ENCODE assay signal across 9 cellular contexts in the genomic region with DNA sequence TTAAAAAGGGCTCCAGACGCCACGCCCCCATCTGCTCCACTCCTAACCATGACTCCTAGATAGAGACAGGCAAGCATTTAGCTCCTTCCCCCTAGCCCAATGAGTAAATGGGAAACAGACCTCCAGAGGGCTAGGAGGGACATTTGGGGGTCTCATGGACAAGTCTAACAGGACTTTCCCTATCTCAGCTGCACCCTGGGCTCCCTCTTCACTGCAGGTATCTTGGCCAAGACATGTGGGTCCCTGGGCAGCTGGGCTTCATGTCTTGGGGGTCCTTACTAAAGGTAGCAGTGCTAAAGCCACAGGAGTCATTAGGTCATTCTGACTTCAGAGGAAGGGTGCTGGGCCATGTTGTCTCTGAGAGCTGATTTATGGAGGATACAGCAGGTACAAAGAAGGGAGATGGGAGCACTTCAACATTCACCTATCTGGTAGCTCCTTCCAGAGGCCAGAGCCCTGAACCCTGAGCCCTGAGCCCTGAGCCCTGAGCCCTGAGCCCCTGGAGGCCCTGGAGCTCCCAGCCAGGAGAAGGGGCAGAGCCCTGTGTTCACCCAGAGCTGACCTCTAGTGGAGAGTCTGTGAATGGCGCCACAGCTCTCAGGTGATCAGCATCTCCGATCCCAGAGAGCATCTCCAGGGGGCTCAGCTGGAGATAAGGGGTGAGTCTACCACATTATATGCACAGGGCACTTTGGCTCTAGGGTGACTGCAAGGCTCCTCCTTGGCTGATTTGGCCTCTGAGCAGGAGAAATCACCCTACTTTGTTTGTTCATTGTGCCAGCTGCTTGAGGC. TPM values are rescaled to one million over a fixed set of nuclear protein-coding genes. Genes with fewer than 3 reads are reported as not detected.
DNase-seq lines count a peak whose midpoint lies in the region; FAIRE-seq and TF ChIP-seq lines count a peak whose summit lies in the region.
"Had no signal": no experiment of that assay in that cellular context is flagged by ENCODE, and none has a peak within 500 bp of the region (broad histone marks: within the 10 kb centered on the region; RNA-seq: fewer than 3 reads in every experiment).

No MANE protein-coding gene starts in this region.

- no peak overlapping the region for H3T11ph ChIP-seq in H9 (ENCODE audit: low read length)

- H3K9ac ChIP-seq in H9 (ENCODE audit: extremely low read depth, insufficient read length, low read length) (no peak overlapping the region), adipocyte (ENCODE audit: low read length) (no peak overlapping the region), keratinocyte (ENCODE audit: control insufficient read depth, extremely low read depth, insufficient read depth, low read length) (no peak overlapping the region)

- H3K4me1 ChIP-seq in H9 (ENCODE audit: insufficient read depth, low read length) (no peaks in the 10 kb centered on the region), adipocyte (ENCODE audit: control insufficient read depth, insufficient read depth, low read length) (no peaks in the 10 kb centered on the region), keratinocyte (ENCODE audit: control insufficient read depth, extremely low read depth, insufficient read depth, low read length) (no peaks in the 10 kb centered on the region), testis (no peaks in the 10 kb centered on the region)

- DNase-seq in activated CD8-positive, alpha-beta memory T cell treated with anti-CD3 and anti-CD28 coated beads, Interleukin-2, amount 50 U/mL, for 48 hours = peak; percentile 61
- no peak for DNase-seq in activated CD8-positive, alpha-beta memory T cell treated with anti-CD3 and anti-CD28 coated beads, Interleukin-2, amount 50 U/mL, for 4 hours
- DNase-seq in H9 = peak; percentile 77
- DNase-seq in MG63 = peak; percentile 57
- peak; percentile 40 for DNase-seq in adipocyte (ENCODE audit: low read depth)
- DNase-seq in keratinocyte (ENCODE audit: low read depth, low spot score) = no peak
- peak; percentile 60 for DNase-seq in testis
- DNase-seq in frontal cortex (ENCODE audit: low spot score in 2 of 2) = no peak

- no CpG with 5 or more reads among the region's 4 CpGs for WGBS in H9 (ENCODE audit: extremely low coverage, insufficient read length, low lambda C conversion rate)
- 62 to 67% methylated on average over 3 to 4 of the region's 4 CpGs for WGBS in testis, 2 donors

- H3K36me3 ChIP-seq in MG63 (no peaks in the 10 kb centered on the region), adipocyte (ENCODE audit: control insufficient read depth, insufficient read depth, low read length, severe bottlenecking) (no peaks in the 10 kb centered on the region), keratinocyte (ENCODE audit: control insufficient read depth in 2 of 2, extremely low read depth in 1 of 2, insufficient read depth in 2 of 2, low read length in 2 of 2) (no peaks in the 10 kb centered on the region), testis (ENCODE audit: low read depth, missing control alignments) (no peaks in the 10 kb centered on the region)

- H3K23ac ChIP-seq in H9 (ENCODE audit: insufficient read length, low read depth, low read length) = no peak overlapping the region

- dilution Hi-C loops in keratinocyte (cut with MboI; ENCODE audit: extremely low pct_ligation_motif_present, low sequenced_read_pairs) = no loop called here

- no peak for TF ChIP-seq POLR2A in testis (IDR thresholded peaks at IDR 0.05)

- no peak overlapping the region for H2BK120ac ChIP-seq in H9 (ENCODE audit: low read depth, low read length, poor library complexity, severe bottlenecking)

- no peak overlapping the region for H3K4me3 Mint-ChIP-seq in H9
- H3K4me3 Mint-ChIP-seq: central memory CD8-positive, alpha-beta T cell had no signal

- H3K4ac ChIP-seq in H9 (ENCODE audit: low read depth, low read length) = no peak overlapping the region

- H3K14ac ChIP-seq in H9 (ENCODE audit: insufficient read depth, low read length) = no peak overlapping the region

- H2BK15ac ChIP-seq in H9 (ENCODE audit: low read depth, low read length) = no peak overlapping the region

- TF ChIP-seq CTCF in H9 (conservative IDR thresholded peaks at IDR 0.05) (peak; percentile 80), keratinocyte (optimal IDR thresholded peaks at IDR 0.05 in 1 of 3, IDR thresholded peaks at IDR 0.05 in 1 of 3, conservative IDR thresholded peaks at IDR 0.05 in 1 of 3; ENCODE audit: extremely low read depth in 1 of 3, insufficient read depth in 2 of 3, low read length in 3 of 3) (peak; percentile 76 to 93 (median 81)), testis (IDR thresholded peaks at IDR 0.05) (peak; percentile 15 to 49 (median 45))

- no peak overlapping the region for H2AK5ac ChIP-seq in H9 (ENCODE audit: insufficient read length, low read length)

- intact Hi-C loops in testis (cut with DNase I; ENCODE audit: low total_unique reads) = no loop called here

- no peak overlapping the region for H3K18ac ChIP-seq in H9 (ENCODE audit: insufficient read length, low read depth, low read length)

- no peak overlapping the region for H2BK20ac ChIP-seq in H9 (ENCODE audit: low read depth, low read length, poor library complexity, severe bottlenecking)

- H2BK12ac ChIP-seq in H9 (ENCODE audit: insufficient read length, low read depth, low read length) = no peak overlapping the region

- peaks cover 25% of the 10 kb centered on the region for H3K27me3 Mint-ChIP-seq in H9 (ENCODE audit: low read depth)

- H3K56ac ChIP-seq in H9 (ENCODE audit: insufficient read length, low read depth, low read length) = no peak overlapping the region

- no peaks in the 10 kb centered on the region for H3K9me1 ChIP-seq in keratinocyte (ENCODE audit: control insufficient read depth, extremely low read depth, insufficient read depth, low read length)

- H3K4me1 Mint-ChIP-seq in H9 = no peaks in the 10 kb centered on the region
- H3K4me1 Mint-ChIP-seq: central memory CD8-positive, alpha-beta T cell had no signal

- no peak overlapping the region for H4K5ac ChIP-seq in H9 (ENCODE audit: insufficient read length, low read depth, low read length)

- no peak overlapping the region for H3K27ac Mint-ChIP-seq in H9

- H2AFZ ChIP-seq in H9 (ENCODE audit: low read length) (no peak overlapping the region), keratinocyte (ENCODE audit: control insufficient read depth, low read length) (no peak overlapping the region)

- H2BK5ac ChIP-seq in H9 (ENCODE audit: insufficient read length, low read length) = no peak overlapping the region

- no peak overlapping the region for H4K91ac ChIP-seq in H9 (ENCODE audit: insufficient read length, low read depth, low read length)

- H3K4me2 ChIP-seq in H9 (ENCODE audit: insufficient read depth, insufficient read length, low read length) = no peak overlapping the region
- no peak overlapping the region for H3K4me2 ChIP-seq in keratinocyte (ENCODE audit: control insufficient read depth, extremely low read depth, insufficient read depth, low read depth, low read length)

- H3K27me3 ChIP-seq in H9 (ENCODE audit: insufficient read depth, low read length) (no peaks in the 10 kb centered on the region), MG63 (no peaks in the 10 kb centered on the region), adipocyte (replicated peaks; ENCODE audit: control insufficient read depth, insufficient read depth, low read length) (peaks cover 20% of the 10 kb centered on the region), keratinocyte (ENCODE audit: control insufficient read depth, extremely low read depth, insufficient read depth, low read length) (no peaks in the 10 kb centered on the region), testis (no peaks in the 10 kb centered on the region)

- H3K27ac ChIP-seq in H9 (ENCODE audit: insufficient read length, low read depth, low read length) (no peak overlapping the region), keratinocyte (ENCODE audit: control insufficient read depth, insufficient read depth, low read length) (no peak overlapping the region), testis (no peak overlapping the region)

- FAIRE-seq in keratinocyte (lab: Jason Lieb, UNC) (no peak), frontal cortex (lab: Jason Lieb, UNC) (no peak)

- no peaks in the 10 kb centered on the region for H3K79me1 ChIP-seq in H9 (ENCODE audit: insufficient read depth, low read depth, low read length, poor library complexity, severe bottlenecking)

- H3K79me2 ChIP-seq in H9 (ENCODE audit: insufficient read depth, low read length) (no peaks in the 10 kb centered on the region), keratinocyte (ENCODE audit: control insufficient read depth, insufficient read depth, low read length) (no peaks in the 10 kb centered on the region)

- no peaks in the 10 kb centered on the region for H3K9me3 Mint-ChIP-seq in H9
- H3K9me3 Mint-ChIP-seq: central memory CD8-positive, alpha-beta T cell had no signal

- H3K9me3 ChIP-seq in H9 (ENCODE audit: control insufficient read depth, low read depth, low read length) = no peaks in the 10 kb centered on the region
- H3K9me3 ChIP-seq in MG63 = no peaks in the 10 kb centered on the region
- H3K9me3 ChIP-seq in adipocyte (ENCODE audit: control insufficient read depth, low read length) = no peaks in the 10 kb centered on the region
- H3K9me3 ChIP-seq in keratinocyte (ENCODE audit: control insufficient read depth, low read depth, low read length) = no peaks in the 10 kb centered on the region
- no peaks in the 10 kb centered on the region for H3K9me3 ChIP-seq in testis

- H3K23me2 ChIP-seq in H9 (ENCODE audit: insufficient read length, low read depth, low read length, poor library complexity, severe bottlenecking) = no peaks in the 10 kb centered on the region

- H3K36me3 Mint-ChIP-seq in H9 (ENCODE audit: insufficient read depth in 1 of 3, low read depth in 3 of 3) = no peaks in the 10 kb centered on the region

- no peaks in the 10 kb centered on the region for H4K20me1 ChIP-seq in H9 (ENCODE audit: control insufficient read depth, insufficient read depth, insufficient read length)
- no peaks in the 10 kb centered on the region for H4K20me1 ChIP-seq in keratinocyte (ENCODE audit: control insufficient read depth, extremely low read depth, insufficient read depth, low read length)

- no peak overlapping the region for H4K8ac ChIP-seq in H9 (replicated peaks; ENCODE audit: insufficient read length, low read depth, low read length)

- no peak overlapping the region for H3K4me3 ChIP-seq in MG63
- no peak overlapping the region for H3K4me3 ChIP-seq in adipocyte (ENCODE audit: low read length)
- H3K4me3 ChIP-seq in keratinocyte (ENCODE audit: control insufficient read depth in 2 of 3, extremely low read depth in 1 of 3, insufficient read depth in 2 of 3, low read depth in 1 of 3, low read length in 3 of 3) = no peak overlapping the region
- no peak overlapping the region for H3K4me3 ChIP-seq in testis

RNA-seq across cellular contexts. Expression of gene EPHB1, which starts 40.1 kb away (rescaled TPM):
- total RNA-seq in H9 (2021) = 2.8 and 3.0 TPM in 2 replicates
- total RNA-seq in MG63 (2014; rRNA removed; shearing (Covaris generic); ENCODE audit: low replicate concordance) = 0.10 TPM in 1 of 2 replicates, not detected in the other
- 0.01 to 0.03 TPM in 2 of 3 replicates, not detected in the other for polyA plus RNA-seq in keratinocyte
- polyA plus RNA-seq in keratinocyte (2011; ENCODE audit: low read depth) = not detected
- polyA plus RNA-seq in keratinocyte (2011; cell fraction: cytosol; rRNA removed) = not detected in 2 replicates
- polyA plus RNA-seq in keratinocyte (2011; cell fraction: nucleus; rRNA removed) = 0.03 and 0.04 TPM in 2 replicates
- polyA plus RNA-seq in keratinocyte (2012; ENCODE audit: low replicate concordance) = 0.16 and 0.33 TPM in 2 replicates
- 0.13 to 0.45 TPM in 2 of 3 replicates, not detected in the other for polyA minus RNA-seq in keratinocyte
- not detected for polyA minus RNA-seq in keratinocyte (2011; cell fraction: cytosol; rRNA and poly(A)+ RNA removed)
- not detected in 2 replicates for polyA minus RNA-seq in keratinocyte (2011; cell fraction: nucleus; rRNA and poly(A)+ RNA removed)
- 10 to 100 TPM; 31.3 to 37.1 TPM for total RNA-seq in testis
- polyA plus RNA-seq in testis (ENCODE audit: insufficient read depth, low read depth, low replicate concordance) = 20.8 TPM
- 16.7 TPM for total RNA-seq in frontal cortex

Comparison
In these comparisons a context has a peak if more than half of its experiments do, and no peak if none do; other contexts are left out.
1. DNase-seq: peak in activated CD8-positive, alpha-beta memory T cell treated with anti-CD3 and anti-CD28 coated beads, Interleukin-2, amount 50 U/mL, for 48 hours (single experiment), H9 (single experiment), MG63 (single experiment), adipocyte (single experiment) and testis (single experiment); none in activated CD8-positive, alpha-beta memory T cell treated with anti-CD3 and anti-CD28 coated beads, Interleukin-2, amount 50 U/mL, for 4 hours (single experiment), keratinocyte (single experiment) and frontal cortex (0 of 2).
2. Peak in every context shown above with its lines, with median percentiles within 50 percentile points of each other: CTCF ChIP-seq.